In genomic region chr6:15363164-15363522, GRCh38 we compare ENCODE assay signal across 22 cellular contexts.
A peak's percentile ranks its signal among the peaks of the same experiment; 100 is the strongest.
DNase-seq lines count a peak whose midpoint lies in the region; ATAC-seq lines count a peak whose summit lies in the region.
"Had no signal": no experiment of that assay in that cellular context is flagged by ENCODE, and none has a peak within 500 bp of the region (broad histone marks: within the 10 kb centered on the region; RNA-seq: fewer than 3 reads in every experiment).

No MANE protein-coding gene starts in this region.

- H3K36me3 ChIP-seq in BLaER1 treated with 17β-estradiol and CSF1 and Interleukin-3, amounts not matched to agents 10 nM and 100 nM = peaks cover 0 to 23% (median 15%) of the 10 kb centered on the region in 11 experiments; a peak in 9 of 22 replicates
- no peaks in the 10 kb centered on the region for H3K36me3 ChIP-seq in mesenchymal stem cell (ENCODE audit: control insufficient read depth in 1 of 2, insufficient read depth in 2 of 2, low read depth in 1 of 2, low read length in 2 of 2)
- H3K36me3 ChIP-seq: BE2C, heart left ventricle had no signal

- peaks cover 74 to 95% (median 83%) of the 10 kb centered on the region in 10 experiments for H3K4me1 ChIP-seq in BLaER1 treated with 17β-estradiol and CSF1 and Interleukin-3, amounts not matched to agents 10 nM and 100 nM
- H3K4me1 ChIP-seq in mesenchymal stem cell (ENCODE audit: control insufficient read depth, insufficient read depth, low read depth, low read length) = peaks cover 14% of the 10 kb centered on the region

- 75% methylated on average over 3 of the region's 3 CpGs for WGBS in mesenchymal stem cell

- peak overlapping the region; percentile 47 for H2AK5ac ChIP-seq in mesenchymal stem cell (ENCODE audit: low read length, severe bottlenecking)

- peaks cover 27% of the 10 kb centered on the region for H3K4me1 Mint-ChIP-seq in activated T-helper 17 cell treated with anti-CD3 and anti-CD28 coated beads, Interleukin-2, amount 50 U/mL, for 72 hours
- H3K4me1 Mint-ChIP-seq in activated T-helper 1 cell treated with anti-CD3 and anti-CD28 coated beads, Interleukin-12 subunit alpha, Interleukin-12 subunit beta, Interleukin-2, Interleukin-4 antibody, amounts not matched to agents 30 ng/mL and 10 ng/mL and 1 ng/mL, durations not matched to agents 14 hours and 24 hours and 36 hours (ENCODE audit: low read depth) = peaks cover 45% of the 10 kb centered on the region

- no peaks in the 10 kb centered on the region for H3K27me3 Mint-ChIP-seq in activated T-helper 17 cell treated with anti-CD3 and anti-CD28 coated beads, Interleukin-2, amount 50 U/mL, for 72 hours
- no peaks in the 10 kb centered on the region for H3K27me3 Mint-ChIP-seq in activated T-helper 1 cell treated with anti-CD3 and anti-CD28 coated beads, Interleukin-12 subunit alpha, Interleukin-12 subunit beta, Interleukin-2, Interleukin-4 antibody, amounts not matched to agents 30 ng/mL and 10 ng/mL and 1 ng/mL, durations not matched to agents 14 hours and 24 hours and 36 hours (ENCODE audit: insufficient read depth)
- H3K27me3 Mint-ChIP-seq: activated naive CD8-positive, alpha-beta T cell treated with anti-CD3 and anti-CD28 coated beads, Interleukin-2, amount 10 ng/mL, durations not matched to agents 7 days and 5 days; naive B cell; stimulated activated memory B cell treated with anti-CD40 and anti-IgM and Interleukin-4, amounts not matched to agents 10 μg/mL and 1 μg/mL and 100 μg/mL, for 72 hours had no signal

- no peak overlapping the region for H2BK5ac ChIP-seq in mesenchymal stem cell (ENCODE audit: low read depth, low read length, poor library complexity, severe bottlenecking)

- no peak overlapping the region for H4K8ac ChIP-seq in mesenchymal stem cell (ENCODE audit: low read length)

- H4K20me1 ChIP-seq in BLaER1 treated with 17β-estradiol and CSF1 and Interleukin-3, amounts not matched to agents 10 nM and 100 nM = peaks cover 66 to 98% (median 85%) of the 10 kb centered on the region in 11 experiments

- H3K27ac ChIP-seq in BLaER1 treated with 17β-estradiol and CSF1 and Interleukin-3, amounts not matched to agents 10 nM and 100 nM = 0 out of 22 replicates have a peak overlapping the region, but pooled peaks of 1 of the 11 experiments have one; percentile 50
- H3K27ac ChIP-seq in mesenchymal stem cell (ENCODE audit: low read length, poor library complexity, severe bottlenecking) = no peak overlapping the region
- H3K27ac ChIP-seq: epithelial cell of prostate, heart left ventricle had no signal

- H3K27ac Mint-ChIP-seq in activated T-helper 17 cell treated with anti-CD3 and anti-CD28 coated beads, Interleukin-2, amount 50 U/mL, for 72 hours = no peak overlapping the region
- no peak overlapping the region for H3K27ac Mint-ChIP-seq in activated T-helper 1 cell treated with anti-CD3 and anti-CD28 coated beads, Interleukin-12 subunit alpha, Interleukin-12 subunit beta, Interleukin-2, Interleukin-4 antibody, amounts not matched to agents 30 ng/mL and 10 ng/mL and 1 ng/mL, durations not matched to agents 14 hours and 24 hours and 36 hours
- H3K27ac Mint-ChIP-seq: activated naive CD8-positive, alpha-beta T cell treated with anti-CD3 and anti-CD28 coated beads, Interleukin-2, amount 10 ng/mL, durations not matched to agents 7 days and 5 days; naive B cell; stimulated activated memory B cell treated with anti-CD40 and anti-IgM and Interleukin-4, amounts not matched to agents 10 μg/mL and 1 μg/mL and 100 μg/mL, for 72 hours had no signal

- H3K9ac ChIP-seq in BLaER1 treated with 17β-estradiol and CSF1 and Interleukin-3, amounts not matched to agents 10 nM and 100 nM = 0 out of 22 replicates have a peak overlapping the region, but pooled peaks of 1 of the 11 experiments have one; percentile 0
- no peak overlapping the region for H3K9ac ChIP-seq in mesenchymal stem cell (ENCODE audit: low read length)

- DNase-seq in NCI-H82 (lab: John Stamatoyannopoulos, UW) (peak; percentile 27), NCI-H82 treated with DMSO at 0.1 percent for 48 hours (lab: John Stamatoyannopoulos, UW; ENCODE audit: unreplicated experiment) (no peak), mesenchymal stem cell (no peak), T-helper 1 cell (no peak)
- no peak for DNase-seq in activated T-helper 1 cell treated with anti-CD3 and anti-CD28 coated beads, Interleukin-12 subunit alpha, Interleukin-12 subunit beta, Interleukin-2, Interleukin-4 antibody, amounts not matched to agents 30 ng/mL and 10 ng/mL and 1 ng/mL, durations not matched to agents 14 hours and 24 hours and 36 hours (ENCODE audit: low spot score)
- DNase-seq in stimulated activated CD4-positive, alpha-beta T cell treated with anti-CD3 and anti-CD28 coated beads, Interleukin-2, amount 100 ng/mL, for 48 hours = no peak
- DNase-seq: 8988T; activated naive CD8-positive, alpha-beta T cell treated with anti-CD3 and anti-CD28 coated beads, Interleukin-2, amount 10 ng/mL, durations not matched to agents 7 days and 5 days; BE2C; Calu3; cerebellar nuclear complex; DND-41; heart left ventricle; left colon; NCI-H1105 treated with DMSO at 0.1 percent for 48 hours; NCI-H2081 treated with DMSO at 0.1 percent for 48 hours; NCI-H446 treated with DMSO at 0.1 percent for 48 hours had no signal

- no peak overlapping the region for H4K91ac ChIP-seq in mesenchymal stem cell (ENCODE audit: low read length)

- peak overlapping the region in 1 of 2 experiments; percentile 39 for H3K14ac ChIP-seq in mesenchymal stem cell (ENCODE audit: low read length in 2 of 2)

- peak overlapping the region; percentile 79 to 87 (median 83) for H3K4me2 ChIP-seq in BLaER1 treated with 17β-estradiol and CSF1 and Interleukin-3, amounts not matched to agents 10 nM and 100 nM
- H3K4me2 ChIP-seq in mesenchymal stem cell (ENCODE audit: low read length, poor library complexity, severe bottlenecking) = no peak overlapping the region

- H3K27me3 ChIP-seq in BLaER1 treated with 17β-estradiol and CSF1 and Interleukin-3, amounts not matched to agents 10 nM and 100 nM = no peaks in the 10 kb centered on the region
- H3K27me3 ChIP-seq in mesenchymal stem cell (ENCODE audit: control insufficient read depth in 1 of 2, insufficient read depth in 1 of 2, low read length in 2 of 2) = no peaks in the 10 kb centered on the region
- H3K27me3 ChIP-seq: BE2C, heart left ventricle had no signal

- H3K79me1 ChIP-seq in mesenchymal stem cell (replicated peaks; ENCODE audit: low read length, poor library complexity, severe bottlenecking) = peaks cover 39% of the 10 kb centered on the region

- no peak overlapping the region for H2BK15ac ChIP-seq in mesenchymal stem cell (ENCODE audit: low read depth, poor library complexity, severe bottlenecking)

- intact Hi-C loops in activated T-helper 1 cell treated with anti-CD3 and anti-CD28 coated beads, Interleukin-12 subunit alpha, Interleukin-12 subunit beta, Interleukin-2, Interleukin-4 antibody, amounts not matched to agents 30 ng/mL and 10 ng/mL and 1 ng/mL, durations not matched to agents 14 hours and 24 hours and 36 hours (cut with micrococcal nuclease) = loop anchor here (2.0 to 5.0 kb wide), 3 partner anchors 39 to 78 kb away; no protein-coding TSS in a partner anchor

- H3K23ac ChIP-seq in mesenchymal stem cell (ENCODE audit: low read length in 2 of 2) = peak overlapping the region in 1 of 2 experiments; percentile 79

- no peak overlapping the region for H3K4me3 Mint-ChIP-seq in activated T-helper 17 cell treated with anti-CD3 and anti-CD28 coated beads, Interleukin-2, amount 50 U/mL, for 72 hours
- no peak overlapping the region for H3K4me3 Mint-ChIP-seq in activated T-helper 1 cell treated with anti-CD3 and anti-CD28 coated beads, Interleukin-12 subunit alpha, Interleukin-12 subunit beta, Interleukin-2, Interleukin-4 antibody, amounts not matched to agents 30 ng/mL and 10 ng/mL and 1 ng/mL, durations not matched to agents 14 hours and 24 hours and 36 hours
- H3K4me3 Mint-ChIP-seq: activated naive CD8-positive, alpha-beta T cell treated with anti-CD3 and anti-CD28 coated beads, Interleukin-2, amount 10 ng/mL, durations not matched to agents 7 days and 5 days; stimulated activated memory B cell treated with anti-CD40 and anti-IgM and Interleukin-4, amounts not matched to agents 10 μg/mL and 1 μg/mL and 100 μg/mL, for 72 hours had no signal

- H3K4ac ChIP-seq in mesenchymal stem cell (ENCODE audit: low read depth in 1 of 2, low read length in 2 of 2) = no peak overlapping the region

- H2BK120ac ChIP-seq in mesenchymal stem cell (ENCODE audit: low read depth, low read length) = no peak overlapping the region

- H3K18ac ChIP-seq in mesenchymal stem cell (ENCODE audit: low read depth in 1 of 2, low read length in 2 of 2) = peak overlapping the region in 1 of 2 experiments; percentile 59

- no peaks in the 10 kb centered on the region for H3K9me3 Mint-ChIP-seq in activated T-helper 17 cell treated with anti-CD3 and anti-CD28 coated beads, Interleukin-2, amount 50 U/mL, for 72 hours
- H3K9me3 Mint-ChIP-seq in activated T-helper 1 cell treated with anti-CD3 and anti-CD28 coated beads, Interleukin-12 subunit alpha, Interleukin-12 subunit beta, Interleukin-2, Interleukin-4 antibody, amounts not matched to agents 30 ng/mL and 10 ng/mL and 1 ng/mL, durations not matched to agents 14 hours and 24 hours and 36 hours = no peaks in the 10 kb centered on the region
- H3K9me3 Mint-ChIP-seq: activated naive CD8-positive, alpha-beta T cell treated with anti-CD3 and anti-CD28 coated beads, Interleukin-2, amount 10 ng/mL, durations not matched to agents 7 days and 5 days; naive B cell; stimulated activated memory B cell treated with anti-CD40 and anti-IgM and Interleukin-4, amounts not matched to agents 10 μg/mL and 1 μg/mL and 100 μg/mL, for 72 hours had no signal

- peak; percentile 24 for ATAC-seq in activated T-helper 17 cell treated with anti-CD3 and anti-CD28 coated beads, Interleukin-2, amount 50 U/mL, for 72 hours (replicated peaks)
- ATAC-seq: heart left ventricle; stimulated activated memory B cell treated with anti-CD40 and anti-IgM and Interleukin-4, amounts not matched to agents 10 μg/mL and 1 μg/mL and 100 μg/mL, for 72 hours had no signal

- H3K4me3 ChIP-seq in BLaER1 treated with 17β-estradiol and CSF1 and Interleukin-3, amounts not matched to agents 10 nM and 100 nM = no peak overlapping the region
- H3K4me3 ChIP-seq in mesenchymal stem cell (ENCODE audit: insufficient read depth in 1 of 2, low read depth in 1 of 2, low read length in 2 of 2) = no peak overlapping the region
- H3K4me3 ChIP-seq: heart left ventricle had no signal

- H3K36me3 Mint-ChIP-seq in activated T-helper 17 cell treated with anti-CD3 and anti-CD28 coated beads, Interleukin-2, amount 50 U/mL, for 72 hours (ENCODE audit: low read depth) = peaks cover 50% of the 10 kb centered on the region
- H3K36me3 Mint-ChIP-seq in activated T-helper 1 cell treated with anti-CD3 and anti-CD28 coated beads, Interleukin-12 subunit alpha, Interleukin-12 subunit beta, Interleukin-2, Interleukin-4 antibody, amounts not matched to agents 30 ng/mL and 10 ng/mL and 1 ng/mL, durations not matched to agents 14 hours and 24 hours and 36 hours (ENCODE audit: low read depth) = peaks cover 9% of the 10 kb centered on the region

- H2AFZ ChIP-seq in mesenchymal stem cell (ENCODE audit: low read depth, low read length) = no peak overlapping the region

- H2BK12ac ChIP-seq in mesenchymal stem cell (ENCODE audit: low read length in 2 of 2) = peak overlapping the region in 1 of 2 experiments; percentile 63

- no peaks in the 10 kb centered on the region for H3K9me3 ChIP-seq in BLaER1 treated with 17β-estradiol and CSF1 and Interleukin-3, amounts not matched to agents 10 nM and 100 nM (replicated peaks in 1 of 11)
- H3K9me3 ChIP-seq in mesenchymal stem cell (ENCODE audit: control insufficient read depth, low read length) = no peaks in the 10 kb centered on the region
- H3K9me3 ChIP-seq: BE2C, heart left ventricle had no signal
